1 cellular context compared by ENCODE assay signal in the genomic region with DNA sequence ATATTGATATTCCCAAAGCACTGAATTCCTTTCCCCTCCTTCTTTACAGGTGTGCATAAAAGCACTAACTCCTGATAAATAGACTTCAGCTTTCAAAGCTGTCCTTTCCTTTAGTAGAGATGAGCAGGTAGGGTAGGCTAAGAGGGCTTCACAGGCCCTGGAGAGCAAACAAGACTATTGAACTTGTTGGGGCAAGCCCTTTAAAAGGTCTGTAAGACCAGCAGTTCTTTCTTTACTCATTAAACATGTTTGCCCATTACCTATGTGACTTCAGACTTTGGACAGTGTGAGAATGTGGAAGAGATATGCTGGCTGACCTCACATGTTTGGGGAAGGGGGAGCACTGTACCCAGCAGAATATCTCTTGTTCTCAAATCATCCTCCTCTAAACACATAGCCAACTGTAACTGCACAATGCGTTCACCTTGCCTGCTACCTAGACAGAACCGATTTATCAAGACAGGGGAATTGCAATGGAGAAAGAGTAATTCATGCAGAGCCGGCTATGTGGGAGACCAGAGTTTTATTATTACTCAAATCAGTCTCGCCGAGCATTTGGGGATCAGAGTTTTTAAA.
A peak's percentile ranks its signal among the peaks of the same experiment; 100 is the strongest.
TF ChIP-seq lines count a peak whose summit lies in the region.

No MANE protein-coding gene starts in this region.

TF ChIP-seq in HepG2, 621 proteins besides CTCF, POLR2A, EP300 and RAD21 (continued from another document and continues in another):
- TF ChIP-seq, protein P1, sequence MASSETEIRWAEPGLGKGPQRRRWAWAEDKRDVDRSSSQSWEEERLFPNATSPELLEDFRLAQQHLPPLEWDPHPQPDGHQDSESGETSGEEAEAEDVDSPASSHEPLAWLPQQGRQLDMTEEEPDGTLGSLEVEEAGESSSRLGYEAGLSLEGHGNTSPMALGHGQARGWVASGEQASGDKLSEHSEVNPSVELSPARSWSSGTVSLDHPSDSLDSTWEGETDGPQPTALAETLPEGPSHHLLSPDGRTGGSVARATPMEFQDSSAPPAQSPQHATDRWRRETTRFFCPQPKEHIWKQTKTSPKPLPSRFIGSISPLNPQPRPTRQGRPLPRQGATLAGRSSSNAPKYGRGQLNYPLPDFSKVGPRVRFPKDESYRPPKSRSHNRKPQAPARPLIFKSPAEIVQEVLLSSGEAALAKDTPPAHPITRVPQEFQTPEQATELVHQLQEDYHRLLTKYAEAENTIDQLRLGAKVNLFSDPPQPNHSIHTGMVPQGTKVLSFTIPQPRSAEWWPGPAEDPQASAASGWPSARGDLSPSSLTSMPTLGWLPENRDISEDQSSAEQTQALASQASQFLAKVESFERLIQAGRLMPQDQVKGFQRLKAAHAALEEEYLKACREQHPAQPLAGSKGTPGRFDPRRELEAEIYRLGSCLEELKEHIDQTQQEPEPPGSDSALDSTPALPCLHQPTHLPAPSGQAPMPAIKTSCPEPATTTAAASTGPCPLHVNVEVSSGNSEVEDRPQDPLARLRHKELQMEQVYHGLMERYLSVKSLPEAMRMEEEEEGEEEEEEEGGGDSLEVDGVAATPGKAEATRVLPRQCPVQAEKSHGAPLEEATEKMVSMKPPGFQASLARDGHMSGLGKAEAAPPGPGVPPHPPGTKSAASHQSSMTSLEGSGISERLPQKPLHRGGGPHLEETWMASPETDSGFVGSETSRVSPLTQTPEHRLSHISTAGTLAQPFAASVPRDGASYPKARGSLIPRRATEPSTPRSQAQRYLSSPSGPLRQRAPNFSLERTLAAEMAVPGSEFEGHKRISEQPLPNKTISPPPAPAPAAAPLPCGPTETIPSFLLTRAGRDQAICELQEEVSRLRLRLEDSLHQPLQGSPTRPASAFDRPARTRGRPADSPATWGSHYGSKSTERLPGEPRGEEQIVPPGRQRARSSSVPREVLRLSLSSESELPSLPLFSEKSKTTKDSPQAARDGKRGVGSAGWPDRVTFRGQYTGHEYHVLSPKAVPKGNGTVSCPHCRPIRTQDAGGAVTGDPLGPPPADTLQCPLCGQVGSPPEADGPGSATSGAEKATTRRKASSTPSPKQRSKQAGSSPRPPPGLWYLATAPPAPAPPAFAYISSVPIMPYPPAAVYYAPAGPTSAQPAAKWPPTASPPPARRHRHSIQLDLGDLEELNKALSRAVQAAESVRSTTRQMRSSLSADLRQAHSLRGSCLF (CRISPR knock-in tag; IDR thresholded peaks at IDR 0.05; ENCODE audit: borderline replicate concordance) = no peak
- TF ChIP-seq, protein P2, sequence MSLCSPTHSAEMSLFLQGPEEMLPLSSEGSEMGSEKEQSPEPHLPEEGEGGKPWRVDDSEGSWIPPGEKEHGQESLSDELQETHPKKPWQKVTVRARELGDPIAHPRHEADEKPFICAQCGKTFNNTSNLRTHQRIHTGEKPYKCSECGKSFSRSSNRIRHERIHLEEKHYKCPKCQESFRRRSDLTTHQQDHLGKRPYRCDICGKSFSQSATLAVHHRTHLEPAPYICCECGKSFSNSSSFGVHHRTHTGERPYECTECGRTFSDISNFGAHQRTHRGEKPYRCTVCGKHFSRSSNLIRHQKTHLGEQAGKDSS (CRISPR knock-in tag; IDR thresholded peaks at IDR 0.05; ENCODE audit: borderline replicate concordance, low read depth) = peak; percentile 91
- TF ChIP-seq ZNF354B (CRISPR knock-in tag; IDR thresholded peaks at IDR 0.05) (no peak), ZNF782 (CRISPR knock-in tag; IDR thresholded peaks at IDR 0.05; ENCODE audit: borderline replicate concordance) (no peak), GATAD2A (CRISPR knock-in tag; IDR thresholded peaks at IDR 0.05) (peak; percentile 98), GPN1 (CRISPR knock-in tag; IDR thresholded peaks at IDR 0.05; ENCODE audit: borderline replicate concordance) (no peak), ZNF225 (CRISPR knock-in tag; IDR thresholded peaks at IDR 0.05) (no peak), ZNF329 (CRISPR knock-in tag; IDR thresholded peaks at IDR 0.05; ENCODE audit: low read depth) (0 out of 2 replicates have a peak, but pooled peaks have one; percentile 22), SMARCE1 (IDR thresholded peaks at IDR 0.05; ENCODE audit: borderline replicate concordance) (no peak), NR2F1 (CRISPR knock-in tag; IDR thresholded peaks at IDR 0.05) (peak; percentile 31 to 63; a peak in 2 of 4 replicates), TSC22D2 (CRISPR knock-in tag; IDR thresholded peaks at IDR 0.05; ENCODE audit: borderline replicate concordance) (no peak), KAT8 (CRISPR knock-in tag; IDR thresholded peaks at IDR 0.05) (peak; percentile 69; the same call in 1 of the 2 replicates), TAF1 (CRISPR knock-in tag; IDR thresholded peaks at IDR 0.05) (peak; percentile 41; the same call in 1 of the 2 replicates), ZFP90 (CRISPR knock-in tag; IDR thresholded peaks at IDR 0.05; ENCODE audit: borderline replicate concordance) (no peak), RARA (CRISPR knock-in tag; IDR thresholded peaks at IDR 0.05) (peak; percentile 94), RFX5 (IDR thresholded peaks at IDR 0.05; ENCODE audit: low read depth, low read length) (no peak), ZBTB3 (CRISPR knock-in tag; IDR thresholded peaks at IDR 0.05; ENCODE audit: borderline replicate concordance, low read depth) (0 out of 2 replicates have a peak, but pooled peaks have one; percentile 71), ARHGAP35 (CRISPR knock-in tag; IDR thresholded peaks at IDR 0.05; ENCODE audit: borderline replicate concordance) (no peak)
- TF ChIP-seq, protein P3, sequence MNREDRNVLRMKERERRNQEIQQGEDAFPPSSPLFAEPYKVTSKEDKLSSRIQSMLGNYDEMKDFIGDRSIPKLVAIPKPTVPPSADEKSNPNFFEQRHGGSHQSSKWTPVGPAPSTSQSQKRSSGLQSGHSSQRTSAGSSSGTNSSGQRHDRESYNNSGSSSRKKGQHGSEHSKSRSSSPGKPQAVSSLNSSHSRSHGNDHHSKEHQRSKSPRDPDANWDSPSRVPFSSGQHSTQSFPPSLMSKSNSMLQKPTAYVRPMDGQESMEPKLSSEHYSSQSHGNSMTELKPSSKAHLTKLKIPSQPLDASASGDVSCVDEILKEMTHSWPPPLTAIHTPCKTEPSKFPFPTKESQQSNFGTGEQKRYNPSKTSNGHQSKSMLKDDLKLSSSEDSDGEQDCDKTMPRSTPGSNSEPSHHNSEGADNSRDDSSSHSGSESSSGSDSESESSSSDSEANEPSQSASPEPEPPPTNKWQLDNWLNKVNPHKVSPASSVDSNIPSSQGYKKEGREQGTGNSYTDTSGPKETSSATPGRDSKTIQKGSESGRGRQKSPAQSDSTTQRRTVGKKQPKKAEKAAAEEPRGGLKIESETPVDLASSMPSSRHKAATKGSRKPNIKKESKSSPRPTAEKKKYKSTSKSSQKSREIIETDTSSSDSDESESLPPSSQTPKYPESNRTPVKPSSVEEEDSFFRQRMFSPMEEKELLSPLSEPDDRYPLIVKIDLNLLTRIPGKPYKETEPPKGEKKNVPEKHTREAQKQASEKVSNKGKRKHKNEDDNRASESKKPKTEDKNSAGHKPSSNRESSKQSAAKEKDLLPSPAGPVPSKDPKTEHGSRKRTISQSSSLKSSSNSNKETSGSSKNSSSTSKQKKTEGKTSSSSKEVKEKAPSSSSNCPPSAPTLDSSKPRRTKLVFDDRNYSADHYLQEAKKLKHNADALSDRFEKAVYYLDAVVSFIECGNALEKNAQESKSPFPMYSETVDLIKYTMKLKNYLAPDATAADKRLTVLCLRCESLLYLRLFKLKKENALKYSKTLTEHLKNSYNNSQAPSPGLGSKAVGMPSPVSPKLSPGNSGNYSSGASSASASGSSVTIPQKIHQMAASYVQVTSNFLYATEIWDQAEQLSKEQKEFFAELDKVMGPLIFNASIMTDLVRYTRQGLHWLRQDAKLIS (CRISPR knock-in tag; IDR thresholded peaks at IDR 0.05) = no peak
- TF ChIP-seq, protein P4, sequence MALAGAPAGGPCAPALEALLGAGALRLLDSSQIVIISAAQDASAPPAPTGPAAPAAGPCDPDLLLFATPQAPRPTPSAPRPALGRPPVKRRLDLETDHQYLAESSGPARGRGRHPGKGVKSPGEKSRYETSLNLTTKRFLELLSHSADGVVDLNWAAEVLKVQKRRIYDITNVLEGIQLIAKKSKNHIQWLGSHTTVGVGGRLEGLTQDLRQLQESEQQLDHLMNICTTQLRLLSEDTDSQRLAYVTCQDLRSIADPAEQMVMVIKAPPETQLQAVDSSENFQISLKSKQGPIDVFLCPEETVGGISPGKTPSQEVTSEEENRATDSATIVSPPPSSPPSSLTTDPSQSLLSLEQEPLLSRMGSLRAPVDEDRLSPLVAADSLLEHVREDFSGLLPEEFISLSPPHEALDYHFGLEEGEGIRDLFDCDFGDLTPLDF (CRISPR knock-in tag; IDR thresholded peaks at IDR 0.05) = no peak
- TF ChIP-seq, protein P5, sequence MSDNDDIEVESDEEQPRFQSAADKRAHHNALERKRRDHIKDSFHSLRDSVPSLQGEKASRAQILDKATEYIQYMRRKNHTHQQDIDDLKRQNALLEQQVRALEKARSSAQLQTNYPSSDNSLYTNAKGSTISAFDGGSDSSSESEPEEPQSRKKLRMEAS (IDR thresholded peaks at IDR 0.05) = peak; percentile 55; the same call in 1 of the 2 replicates
- TF ChIP-seq, protein P6, sequence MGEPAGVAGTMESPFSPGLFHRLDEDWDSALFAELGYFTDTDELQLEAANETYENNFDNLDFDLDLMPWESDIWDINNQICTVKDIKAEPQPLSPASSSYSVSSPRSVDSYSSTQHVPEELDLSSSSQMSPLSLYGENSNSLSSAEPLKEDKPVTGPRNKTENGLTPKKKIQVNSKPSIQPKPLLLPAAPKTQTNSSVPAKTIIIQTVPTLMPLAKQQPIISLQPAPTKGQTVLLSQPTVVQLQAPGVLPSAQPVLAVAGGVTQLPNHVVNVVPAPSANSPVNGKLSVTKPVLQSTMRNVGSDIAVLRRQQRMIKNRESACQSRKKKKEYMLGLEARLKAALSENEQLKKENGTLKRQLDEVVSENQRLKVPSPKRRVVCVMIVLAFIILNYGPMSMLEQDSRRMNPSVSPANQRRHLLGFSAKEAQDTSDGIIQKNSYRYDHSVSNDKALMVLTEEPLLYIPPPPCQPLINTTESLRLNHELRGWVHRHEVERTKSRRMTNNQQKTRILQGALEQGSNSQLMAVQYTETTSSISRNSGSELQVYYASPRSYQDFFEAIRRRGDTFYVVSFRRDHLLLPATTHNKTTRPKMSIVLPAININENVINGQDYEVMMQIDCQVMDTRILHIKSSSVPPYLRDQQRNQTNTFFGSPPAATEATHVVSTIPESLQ (CRISPR knock-in tag; conservative IDR thresholded peaks at IDR 0.05) = no peak
- TF ChIP-seq, protein P7, sequence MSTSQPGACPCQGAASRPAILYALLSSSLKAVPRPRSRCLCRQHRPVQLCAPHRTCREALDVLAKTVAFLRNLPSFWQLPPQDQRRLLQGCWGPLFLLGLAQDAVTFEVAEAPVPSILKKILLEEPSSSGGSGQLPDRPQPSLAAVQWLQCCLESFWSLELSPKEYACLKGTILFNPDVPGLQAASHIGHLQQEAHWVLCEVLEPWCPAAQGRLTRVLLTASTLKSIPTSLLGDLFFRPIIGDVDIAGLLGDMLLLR (CRISPR knock-in tag; IDR thresholded peaks at IDR 0.05) = no peak
- TF ChIP-seq, protein P8, sequence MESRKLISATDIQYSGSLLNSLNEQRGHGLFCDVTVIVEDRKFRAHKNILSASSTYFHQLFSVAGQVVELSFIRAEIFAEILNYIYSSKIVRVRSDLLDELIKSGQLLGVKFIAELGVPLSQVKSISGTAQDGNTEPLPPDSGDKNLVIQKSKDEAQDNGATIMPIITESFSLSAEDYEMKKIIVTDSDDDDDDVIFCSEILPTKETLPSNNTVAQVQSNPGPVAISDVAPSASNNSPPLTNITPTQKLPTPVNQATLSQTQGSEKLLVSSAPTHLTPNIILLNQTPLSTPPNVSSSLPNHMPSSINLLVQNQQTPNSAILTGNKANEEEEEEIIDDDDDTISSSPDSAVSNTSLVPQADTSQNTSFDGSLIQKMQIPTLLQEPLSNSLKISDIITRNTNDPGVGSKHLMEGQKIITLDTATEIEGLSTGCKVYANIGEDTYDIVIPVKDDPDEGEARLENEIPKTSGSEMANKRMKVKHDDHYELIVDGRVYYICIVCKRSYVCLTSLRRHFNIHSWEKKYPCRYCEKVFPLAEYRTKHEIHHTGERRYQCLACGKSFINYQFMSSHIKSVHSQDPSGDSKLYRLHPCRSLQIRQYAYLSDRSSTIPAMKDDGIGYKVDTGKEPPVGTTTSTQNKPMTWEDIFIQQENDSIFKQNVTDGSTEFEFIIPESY (CRISPR knock-in tag; IDR thresholded peaks at IDR 0.05) = peak; percentile 19; the same call in 1 of the 2 replicates
- TF ChIP-seq, protein P9, sequence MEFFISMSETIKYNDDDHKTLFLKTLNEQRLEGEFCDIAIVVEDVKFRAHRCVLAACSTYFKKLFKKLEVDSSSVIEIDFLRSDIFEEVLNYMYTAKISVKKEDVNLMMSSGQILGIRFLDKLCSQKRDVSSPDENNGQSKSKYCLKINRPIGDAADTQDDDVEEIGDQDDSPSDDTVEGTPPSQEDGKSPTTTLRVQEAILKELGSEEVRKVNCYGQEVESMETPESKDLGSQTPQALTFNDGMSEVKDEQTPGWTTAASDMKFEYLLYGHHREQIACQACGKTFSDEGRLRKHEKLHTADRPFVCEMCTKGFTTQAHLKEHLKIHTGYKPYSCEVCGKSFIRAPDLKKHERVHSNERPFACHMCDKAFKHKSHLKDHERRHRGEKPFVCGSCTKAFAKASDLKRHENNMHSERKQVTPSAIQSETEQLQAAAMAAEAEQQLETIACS (CRISPR knock-in tag; IDR thresholded peaks at IDR 0.05) = no peak
- TF ChIP-seq, protein P10, sequence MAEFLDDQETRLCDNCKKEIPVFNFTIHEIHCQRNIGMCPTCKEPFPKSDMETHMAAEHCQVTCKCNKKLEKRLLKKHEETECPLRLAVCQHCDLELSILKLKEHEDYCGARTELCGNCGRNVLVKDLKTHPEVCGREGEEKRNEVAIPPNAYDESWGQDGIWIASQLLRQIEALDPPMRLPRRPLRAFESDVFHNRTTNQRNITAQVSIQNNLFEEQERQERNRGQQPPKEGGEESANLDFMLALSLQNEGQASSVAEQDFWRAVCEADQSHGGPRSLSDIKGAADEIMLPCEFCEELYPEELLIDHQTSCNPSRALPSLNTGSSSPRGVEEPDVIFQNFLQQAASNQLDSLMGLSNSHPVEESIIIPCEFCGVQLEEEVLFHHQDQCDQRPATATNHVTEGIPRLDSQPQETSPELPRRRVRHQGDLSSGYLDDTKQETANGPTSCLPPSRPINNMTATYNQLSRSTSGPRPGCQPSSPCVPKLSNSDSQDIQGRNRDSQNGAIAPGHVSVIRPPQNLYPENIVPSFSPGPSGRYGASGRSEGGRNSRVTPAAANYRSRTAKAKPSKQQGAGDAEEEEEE (CRISPR knock-in tag; IDR thresholded peaks at IDR 0.05; ENCODE audit: borderline replicate concordance) = no peak
